8 cellular contexts compared by ENCODE assay signal in the genomic region with DNA sequence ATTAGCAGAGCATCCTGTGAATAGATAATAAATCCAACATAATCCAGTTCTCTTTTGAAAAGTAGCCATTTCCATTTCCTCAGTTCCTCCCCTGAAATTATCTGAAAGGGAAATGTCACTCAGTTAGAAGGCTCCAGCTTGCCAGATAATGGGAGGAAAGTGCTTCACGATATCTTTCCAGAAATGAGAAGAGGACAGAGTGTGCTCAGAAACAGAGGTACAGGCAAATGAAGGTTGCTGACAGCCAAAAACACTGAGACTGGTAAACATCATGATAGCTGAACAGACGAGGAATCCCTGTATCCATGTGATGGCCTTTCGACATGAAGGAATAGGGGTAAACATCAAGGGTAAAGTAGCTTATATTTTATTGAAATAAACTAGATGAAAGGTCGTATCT.
"Had no signal": no experiment of that assay in that cellular context is flagged by ENCODE, and none has a peak within 500 bp of the region (broad histone marks: within the 10 kb centered on the region; RNA-seq: fewer than 3 reads in every experiment).

No MANE protein-coding gene starts in this region.

- H3K9ac ChIP-seq: GM23248 had no signal

- H3K4me3 ChIP-seq: GM23248, K562 had no signal

- H3K27ac Mint-ChIP-seq: H9 had no signal

- H3K9me3 Mint-ChIP-seq: H9 had no signal

- H2AFZ ChIP-seq: GM23248 had no signal

- H3K4me1 Mint-ChIP-seq: H9 had no signal

- H3K4me3 Mint-ChIP-seq: H9 had no signal

- FAIRE-seq: H1, H54, K562 had no signal

- H3K27ac ChIP-seq: GM23248, HL-60 had no signal

- DNase-seq: GM23248, H9, HCEC 1CT, IMR-90 had no signal

- ATAC-seq: K562 had no signal
